Comparison of ENCODE assay signal across 14 cellular contexts in genomic region chr9:93082841-93083411, GRCh38. TPM values are rescaled to one million over a fixed set of nuclear protein-coding genes. Genes with fewer than 3 reads are reported as not detected.
DNase-seq lines count a peak whose midpoint lies in the region; ATAC-seq and TF ChIP-seq lines count a peak whose summit lies in the region.
"Had no signal": no experiment of that assay in that cellular context is flagged by ENCODE, and none has a peak within 500 bp of the region (broad histone marks: within the 10 kb centered on the region; RNA-seq: fewer than 3 reads in every experiment).

No MANE protein-coding gene starts in this region.

- peaks cover 24% of the 10 kb centered on the region for H3K4me1 Mint-ChIP-seq in CD4-positive, alpha-beta T cell (ENCODE audit: low read depth)
- peaks cover 8% of the 10 kb centered on the region for H3K4me1 Mint-ChIP-seq in central memory CD8-positive, alpha-beta T cell

- no peaks in the 10 kb centered on the region for H3K27me3 ChIP-seq in CD4-positive, alpha-beta T cell (ENCODE audit: control insufficient read depth, insufficient read depth, low read length)
- no peaks in the 10 kb centered on the region for H3K27me3 ChIP-seq in Loucy (ENCODE audit: insufficient read depth, low read length, poor library complexity, severe bottlenecking)
- no peaks in the 10 kb centered on the region for H3K27me3 ChIP-seq in neutrophil

- H3K36me3 ChIP-seq in Loucy (ENCODE audit: insufficient read depth, low read length): no peaks in the 10 kb centered on the region
- peaks cover 82% of the 10 kb centered on the region for H3K36me3 ChIP-seq in neutrophil
- H3K36me3 ChIP-seq: WERI-Rb-1 had no signal

- no peaks in the 10 kb centered on the region for H3K9me3 Mint-ChIP-seq in CD4-positive, alpha-beta T cell
- no peaks in the 10 kb centered on the region for H3K9me3 Mint-ChIP-seq in central memory CD8-positive, alpha-beta T cell

- H3K4me1 ChIP-seq in Loucy (ENCODE audit: insufficient read depth, low read length, poor library complexity, severe bottlenecking) (peaks cover 34% of the 10 kb centered on the region), neutrophil (ENCODE audit: control insufficient read depth in 1 of 2, insufficient read depth in 1 of 2, low read depth in 1 of 2, low read length in 1 of 2) (peaks cover 10 to 15% of the 10 kb centered on the region in 2 experiments)
- H3K4me1 ChIP-seq: parathyroid adenoma had no signal

- no peaks in the 10 kb centered on the region for H3K9me3 ChIP-seq in CD4-positive, alpha-beta T cell (ENCODE audit: control insufficient read depth, low read length)
- H3K9me3 ChIP-seq in Loucy (ENCODE audit: insufficient read depth, low read depth, low read length) (no peaks in the 10 kb centered on the region), neutrophil (no peaks in the 10 kb centered on the region)

- H3K27me3 Mint-ChIP-seq in CD4-positive, alpha-beta T cell: no peaks in the 10 kb centered on the region
- H3K27me3 Mint-ChIP-seq in central memory CD8-positive, alpha-beta T cell: no peaks in the 10 kb centered on the region

- H3F3A ChIP-seq in Loucy (ENCODE audit: low read depth): no peaks in the 10 kb centered on the region

- H3K4me3 Mint-ChIP-seq in CD4-positive, alpha-beta T cell: no peak overlapping the region
- H3K4me3 Mint-ChIP-seq in central memory CD8-positive, alpha-beta T cell: no peak overlapping the region

- no peaks in the 10 kb centered on the region for H3K9me2 ChIP-seq in Loucy (replicated peaks; ENCODE audit: low read depth, low read length)

- no peaks in the 10 kb centered on the region for H3K79me2 ChIP-seq in Loucy (ENCODE audit: insufficient read depth, low read length)
- H3K79me2 ChIP-seq: parathyroid adenoma had no signal

- H4K20me1 ChIP-seq in Loucy (ENCODE audit: insufficient read depth, low read length, poor library complexity, severe bottlenecking): no peaks in the 10 kb centered on the region

- CTCF ChIA-PET in CD4-positive, alpha-beta T cell (lab: Charles Lee): interaction anchor here (1.5 kb wide), 1 partner anchor 53 kb away, joined by 3 read pairs; no protein-coding TSS in a partner anchor

- peak overlapping the region; percentile 54 for H3K27ac ChIP-seq in CD4-positive, alpha-beta T cell (ENCODE audit: low read depth, low read length)
- peak overlapping the region; percentile 65 for H3K27ac ChIP-seq in neutrophil
- H3K27ac ChIP-seq: C4-2B, parathyroid adenoma, WERI-Rb-1 had no signal

- peak overlapping the region; percentile 97 for H3K27ac Mint-ChIP-seq in CD4-positive, alpha-beta T cell
- peak overlapping the region; percentile 70 for H3K27ac Mint-ChIP-seq in central memory CD8-positive, alpha-beta T cell (ENCODE audit: low read depth)

- H3K4me3 ChIP-seq in Loucy (ENCODE audit: low read length, poor library complexity, severe bottlenecking): peak overlapping the region; percentile 34
- H3K4me3 ChIP-seq in neutrophil (ENCODE audit: low read depth in 1 of 2, low read length in 1 of 2): no peak overlapping the region

- peak; percentile 32 for ATAC-seq in CD4-positive, alpha-beta T cell (ENCODE audit: poor library complexity)
- ATAC-seq in central memory CD8-positive, alpha-beta T cell (replicated peaks; ENCODE audit: extremely low read depth, poor library complexity, severe bottlenecking): peak; percentile 43
- ATAC-seq in HG03342 (IDR thresholded peaks at IDR 0.05; ENCODE audit: unreplicated experiment): no peak
- no peak for ATAC-seq in GM18498 (IDR thresholded peaks at IDR 0.05; ENCODE audit: unreplicated experiment)

- intact Hi-C loops in CD4-positive, alpha-beta T cell (cut with DNase I, micrococcal nuclease): no loop called here

- H2AFZ ChIP-seq in Loucy (ENCODE audit: low read length): peak overlapping the region; percentile 81
- H2AFZ ChIP-seq: parathyroid adenoma had no signal

- TF ChIP-seq CTCF in CD4-positive, alpha-beta T cell (IDR thresholded peaks at IDR 0.05): no peak
- no peak for TF ChIP-seq CTCF in Loucy (conservative IDR thresholded peaks at IDR 0.05; ENCODE audit: low read length)
- no peak for TF ChIP-seq CTCF in neutrophil (IDR thresholded peaks at IDR 0.05)

- peaks cover 83% of the 10 kb centered on the region for H3K36me3 Mint-ChIP-seq in CD4-positive, alpha-beta T cell (ENCODE audit: low read depth)
- peaks cover 26% of the 10 kb centered on the region for H3K36me3 Mint-ChIP-seq in central memory CD8-positive, alpha-beta T cell (ENCODE audit: insufficient read depth)

- peak overlapping the region; percentile 72 for H3K4me2 ChIP-seq in Loucy (ENCODE audit: low read depth, low read length, poor library complexity, severe bottlenecking)

- H3K9ac ChIP-seq in Loucy (ENCODE audit: low read depth, low read length, poor library complexity, severe bottlenecking): peak overlapping the region; percentile 70
- H3K9ac ChIP-seq: parathyroid adenoma had no signal

- DNase-seq in CD4-positive, alpha-beta T cell: peak in 1 of 10 experiments; percentile 32
- peak in 1 of 2 donors; percentile 8 for DNase-seq in central memory CD8-positive, alpha-beta T cell (ENCODE audit: low spot score in 2 of 2)
- DNase-seq in NCI-H345 (lab: John Stamatoyannopoulos, UW): no peak
- no peak for DNase-seq in NCI-H446 (lab: John Stamatoyannopoulos, UW)
- DNase-seq: amniotic stem cell, NCI-H2171 treated with DMSO at 0.1 percent for 48 hours, WERI-Rb-1 had no signal

- POLR2A ChIA-PET in CD4-positive, alpha-beta T cell (lab: Charles Lee): interaction anchor here (1.0 to 3.2 kb wide), 5 partner anchors 13 to 113 kb away, joined by 3 to 10 read pairs (median 7); partner anchors contain the start of gene CARD19

RNA-seq across cellular contexts. Expression of gene CARD19, which starts 13.1 kb away (rescaled TPM):
- total RNA-seq in CD4-positive, alpha-beta T cell: 10 to 100 TPM; 38.8 to 39.2 TPM

RNA-seq across cellular contexts. Expression of gene SUSD3, which starts 24.4 kb away (rescaled TPM):
- 10 to 100 TPM; 33.9 to 35.6 TPM for total RNA-seq in CD4-positive, alpha-beta T cell
- total RNA-seq: MCF 10A had no signal

RNA-seq across cellular contexts. Expression of gene NINJ1, which starts 51.1 kb away (rescaled TPM):
- total RNA-seq in CD4-positive, alpha-beta T cell: 10 to 100 TPM; 87.8 to 87.9 TPM

Comparison
In these comparisons a context has a peak if more than half of its experiments do, and no peak if none do; other contexts are left out.
1. ATAC-seq: peak in CD4-positive, alpha-beta T cell (single experiment) and central memory CD8-positive, alpha-beta T cell (single experiment); none in HG03342 (single experiment) and GM18498 (single experiment).